Comparison of ENCODE assay signal across 1 cellular context in the genomic region with DNA sequence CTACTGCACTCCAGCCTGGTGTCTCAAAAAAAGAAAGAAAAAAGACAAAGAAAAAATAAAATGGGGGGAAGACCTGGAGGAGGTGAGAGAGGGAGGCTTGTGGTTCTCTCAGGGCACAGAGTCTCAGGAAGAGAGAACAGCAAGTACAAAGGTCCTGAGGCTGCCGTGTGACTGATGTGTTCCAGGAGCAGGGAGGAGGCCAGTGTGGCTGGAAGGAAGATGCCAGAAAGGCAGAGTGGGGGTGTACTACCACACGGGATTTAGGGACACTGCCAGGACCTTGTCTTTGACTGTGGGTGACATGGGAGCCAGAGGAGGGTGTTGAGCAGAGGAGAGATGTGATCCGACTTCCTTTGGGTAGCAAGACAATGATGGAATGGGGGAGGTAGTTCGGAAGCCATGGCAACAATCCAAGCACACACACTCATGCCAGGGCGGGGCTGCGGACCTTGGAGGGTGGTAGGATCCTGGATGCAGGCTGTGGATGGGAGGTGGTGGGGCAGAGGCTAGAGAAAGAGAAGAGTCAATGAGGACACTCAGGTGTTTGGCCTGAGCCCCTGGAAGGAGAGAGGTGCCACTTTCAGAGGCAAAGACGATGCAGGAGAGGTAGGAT.
TF ChIP-seq lines count a peak whose summit lies in the region.

No MANE protein-coding gene starts in this region.

TF ChIP-seq in K562, 482 proteins besides CTCF, POLR2A, EP300 and RAD21:
- TF ChIP-seq RCOR1 (IDR thresholded peaks at IDR 0.05; ENCODE audit: borderline replicate concordance in 1 of 2, low read depth in 2 of 2, low read length in 2 of 2) (0 out of 4 replicates have a peak, but pooled peaks of 1 of the 2 experiments have one; percentile 29), PCBP2 (IDR thresholded peaks at IDR 0.05; ENCODE audit: low read depth, low read length, poor library complexity, severe bottlenecking) (no peak), ZNF696 (CRISPR knock-in tag; conservative IDR thresholded peaks at IDR 0.05) (no peak), SMARCA5 (IDR thresholded peaks at IDR 0.05) (peak; percentile 51; the same call in 1 of the 2 replicates), ZNF175 (CRISPR knock-in tag; IDR thresholded peaks at IDR 0.05; ENCODE audit: low read depth) (no peak), IRF9 (tag; IDR thresholded peaks at IDR 0.05) (no peak), GTF2A2 (tag; IDR thresholded peaks at IDR 0.05) (no peak), RBM25 (IDR thresholded peaks at IDR 0.05; ENCODE audit: low read depth, low read length, severe bottlenecking) (no peak), SRF (CRISPR knock-in tag; IDR thresholded peaks at IDR 0.05) (no peak), ZNF146 (CRISPR knock-in tag; IDR thresholded peaks at IDR 0.05; ENCODE audit: unreplicated experiment) (no peak), RFX1 (IDR thresholded peaks at IDR 0.05) (peak; percentile 80), ZNF253 (CRISPR knock-in tag; conservative IDR thresholded peaks at IDR 0.05) (no peak), NFIC (IDR thresholded peaks at IDR 0.05) (peak; percentile 29; the same call in 1 of the 2 replicates), NEUROD1 (IDR thresholded peaks at IDR 0.05; ENCODE audit: borderline replicate concordance, low read depth, low read length, partially characterized antibody) (no peak), HOXB6 (CRISPR knock-in tag; IDR thresholded peaks at IDR 0.05; ENCODE audit: borderline replicate concordance) (no peak), RBFOX2 (IDR thresholded peaks at IDR 0.05; ENCODE audit: low read depth, low read length) (no peak)
- TF ChIP-seq, protein P1, sequence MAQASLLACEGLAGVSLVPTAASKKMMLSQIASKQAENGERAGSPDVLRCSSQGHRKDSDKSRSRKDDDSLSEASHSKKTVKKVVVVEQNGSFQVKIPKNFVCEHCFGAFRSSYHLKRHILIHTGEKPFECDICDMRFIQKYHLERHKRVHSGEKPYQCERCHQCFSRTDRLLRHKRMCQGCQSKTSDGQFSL (CRISPR knock-in tag; IDR thresholded peaks at IDR 0.05): 0 out of 2 replicates have a peak, but pooled peaks have one; percentile 24
- TF ChIP-seq, protein P1 (tag; IDR thresholded peaks at IDR 0.05): no peak
- TF ChIP-seq, protein P2, sequence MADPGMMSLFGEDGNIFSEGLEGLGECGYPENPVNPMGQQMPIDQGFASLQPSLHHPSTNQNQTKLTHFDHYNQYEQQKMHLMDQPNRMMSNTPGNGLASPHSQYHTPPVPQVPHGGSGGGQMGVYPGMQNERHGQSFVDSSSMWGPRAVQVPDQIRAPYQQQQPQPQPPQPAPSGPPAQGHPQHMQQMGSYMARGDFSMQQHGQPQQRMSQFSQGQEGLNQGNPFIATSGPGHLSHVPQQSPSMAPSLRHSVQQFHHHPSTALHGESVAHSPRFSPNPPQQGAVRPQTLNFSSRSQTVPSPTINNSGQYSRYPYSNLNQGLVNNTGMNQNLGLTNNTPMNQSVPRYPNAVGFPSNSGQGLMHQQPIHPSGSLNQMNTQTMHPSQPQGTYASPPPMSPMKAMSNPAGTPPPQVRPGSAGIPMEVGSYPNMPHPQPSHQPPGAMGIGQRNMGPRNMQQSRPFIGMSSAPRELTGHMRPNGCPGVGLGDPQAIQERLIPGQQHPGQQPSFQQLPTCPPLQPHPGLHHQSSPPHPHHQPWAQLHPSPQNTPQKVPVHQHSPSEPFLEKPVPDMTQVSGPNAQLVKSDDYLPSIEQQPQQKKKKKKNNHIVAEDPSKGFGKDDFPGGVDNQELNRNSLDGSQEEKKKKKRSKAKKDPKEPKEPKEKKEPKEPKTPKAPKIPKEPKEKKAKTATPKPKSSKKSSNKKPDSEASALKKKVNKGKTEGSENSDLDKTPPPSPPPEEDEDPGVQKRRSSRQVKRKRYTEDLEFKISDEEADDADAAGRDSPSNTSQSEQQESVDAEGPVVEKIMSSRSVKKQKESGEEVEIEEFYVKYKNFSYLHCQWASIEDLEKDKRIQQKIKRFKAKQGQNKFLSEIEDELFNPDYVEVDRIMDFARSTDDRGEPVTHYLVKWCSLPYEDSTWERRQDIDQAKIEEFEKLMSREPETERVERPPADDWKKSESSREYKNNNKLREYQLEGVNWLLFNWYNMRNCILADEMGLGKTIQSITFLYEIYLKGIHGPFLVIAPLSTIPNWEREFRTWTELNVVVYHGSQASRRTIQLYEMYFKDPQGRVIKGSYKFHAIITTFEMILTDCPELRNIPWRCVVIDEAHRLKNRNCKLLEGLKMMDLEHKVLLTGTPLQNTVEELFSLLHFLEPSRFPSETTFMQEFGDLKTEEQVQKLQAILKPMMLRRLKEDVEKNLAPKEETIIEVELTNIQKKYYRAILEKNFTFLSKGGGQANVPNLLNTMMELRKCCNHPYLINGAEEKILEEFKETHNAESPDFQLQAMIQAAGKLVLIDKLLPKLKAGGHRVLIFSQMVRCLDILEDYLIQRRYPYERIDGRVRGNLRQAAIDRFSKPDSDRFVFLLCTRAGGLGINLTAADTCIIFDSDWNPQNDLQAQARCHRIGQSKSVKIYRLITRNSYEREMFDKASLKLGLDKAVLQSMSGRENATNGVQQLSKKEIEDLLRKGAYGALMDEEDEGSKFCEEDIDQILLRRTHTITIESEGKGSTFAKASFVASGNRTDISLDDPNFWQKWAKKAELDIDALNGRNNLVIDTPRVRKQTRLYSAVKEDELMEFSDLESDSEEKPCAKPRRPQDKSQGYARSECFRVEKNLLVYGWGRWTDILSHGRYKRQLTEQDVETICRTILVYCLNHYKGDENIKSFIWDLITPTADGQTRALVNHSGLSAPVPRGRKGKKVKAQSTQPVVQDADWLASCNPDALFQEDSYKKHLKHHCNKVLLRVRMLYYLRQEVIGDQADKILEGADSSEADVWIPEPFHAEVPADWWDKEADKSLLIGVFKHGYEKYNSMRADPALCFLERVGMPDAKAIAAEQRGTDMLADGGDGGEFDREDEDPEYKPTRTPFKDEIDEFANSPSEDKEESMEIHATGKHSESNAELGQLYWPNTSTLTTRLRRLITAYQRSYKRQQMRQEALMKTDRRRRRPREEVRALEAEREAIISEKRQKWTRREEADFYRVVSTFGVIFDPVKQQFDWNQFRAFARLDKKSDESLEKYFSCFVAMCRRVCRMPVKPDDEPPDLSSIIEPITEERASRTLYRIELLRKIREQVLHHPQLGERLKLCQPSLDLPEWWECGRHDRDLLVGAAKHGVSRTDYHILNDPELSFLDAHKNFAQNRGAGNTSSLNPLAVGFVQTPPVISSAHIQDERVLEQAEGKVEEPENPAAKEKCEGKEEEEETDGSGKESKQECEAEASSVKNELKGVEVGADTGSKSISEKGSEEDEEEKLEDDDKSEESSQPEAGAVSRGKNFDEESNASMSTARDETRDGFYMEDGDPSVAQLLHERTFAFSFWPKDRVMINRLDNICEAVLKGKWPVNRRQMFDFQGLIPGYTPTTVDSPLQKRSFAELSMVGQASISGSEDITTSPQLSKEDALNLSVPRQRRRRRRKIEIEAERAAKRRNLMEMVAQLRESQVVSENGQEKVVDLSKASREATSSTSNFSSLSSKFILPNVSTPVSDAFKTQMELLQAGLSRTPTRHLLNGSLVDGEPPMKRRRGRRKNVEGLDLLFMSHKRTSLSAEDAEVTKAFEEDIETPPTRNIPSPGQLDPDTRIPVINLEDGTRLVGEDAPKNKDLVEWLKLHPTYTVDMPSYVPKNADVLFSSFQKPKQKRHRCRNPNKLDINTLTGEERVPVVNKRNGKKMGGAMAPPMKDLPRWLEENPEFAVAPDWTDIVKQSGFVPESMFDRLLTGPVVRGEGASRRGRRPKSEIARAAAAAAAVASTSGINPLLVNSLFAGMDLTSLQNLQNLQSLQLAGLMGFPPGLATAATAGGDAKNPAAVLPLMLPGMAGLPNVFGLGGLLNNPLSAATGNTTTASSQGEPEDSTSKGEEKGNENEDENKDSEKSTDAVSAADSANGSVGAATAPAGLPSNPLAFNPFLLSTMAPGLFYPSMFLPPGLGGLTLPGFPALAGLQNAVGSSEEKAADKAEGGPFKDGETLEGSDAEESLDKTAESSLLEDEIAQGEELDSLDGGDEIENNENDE (IDR thresholded peaks at IDR 0.05; ENCODE audit: low read depth, low read length): no peak
- TF ChIP-seq, protein P3, sequence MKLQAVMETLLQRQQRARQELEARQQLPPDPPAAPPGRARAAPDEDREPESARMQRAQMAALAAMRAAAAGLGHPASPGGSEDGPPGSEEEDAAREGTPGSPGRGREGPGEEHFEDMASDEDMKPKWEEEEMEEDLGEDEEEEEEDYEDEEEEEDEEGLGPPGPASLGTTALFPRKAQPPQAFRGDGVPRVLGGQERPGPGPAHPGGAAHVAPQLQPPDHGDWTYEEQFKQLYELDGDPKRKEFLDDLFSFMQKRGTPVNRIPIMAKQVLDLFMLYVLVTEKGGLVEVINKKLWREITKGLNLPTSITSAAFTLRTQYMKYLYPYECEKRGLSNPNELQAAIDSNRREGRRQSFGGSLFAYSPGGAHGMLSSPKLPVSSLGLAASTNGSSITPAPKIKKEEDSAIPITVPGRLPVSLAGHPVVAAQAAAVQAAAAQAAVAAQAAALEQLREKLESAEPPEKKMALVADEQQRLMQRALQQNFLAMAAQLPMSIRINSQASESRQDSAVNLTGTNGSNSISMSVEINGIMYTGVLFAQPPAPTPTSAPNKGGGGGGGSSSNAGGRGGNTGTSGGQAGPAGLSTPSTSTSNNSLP (IDR thresholded peaks at IDR 0.05; ENCODE audit: borderline replicate concordance, low read depth, low read length): no peak
